In genomic region chr2:143205106-143205764, GRCh38 we compare ENCODE assay signal across 8 cellular contexts.
DNase-seq lines count a peak whose midpoint lies in the region; ATAC-seq, FAIRE-seq and TF ChIP-seq lines count a peak whose summit lies in the region.

No MANE protein-coding gene starts in this region.

- DNase-seq in ACHN (peak; percentile 27), HTR-8/SVneo (ENCODE audit: insufficient read length, low spot score) (peak; percentile 3), amniotic stem cell (lab: John Stamatoyannopoulos, UW) (peak; percentile 16), naive B cell (peak; percentile 24)

- no peak for TF ChIP-seq POLR2A in gastroesophageal sphincter (IDR thresholded peaks at IDR 0.05)

- TF ChIP-seq CTCF in GM12873 (IDR thresholded peaks at IDR 0.05; ENCODE audit: insufficient read depth, low read depth, low read length, missing control alignments) (peak; percentile 41), gastroesophageal sphincter (IDR thresholded peaks at IDR 0.05) (peak in 1 of 4 experiments; percentile 18)

- H3K27ac Mint-ChIP-seq in naive B cell = peak overlapping the region in 5 of 6 donors; percentile 10 to 70 (median 40)

- H3K4me1 Mint-ChIP-seq in naive B cell = peaks cover 26 to 37% (median 29%) of the 10 kb centered on the region in 3 donors

- 82% methylated on average over 1 of the region's 1 CpG; no CpG with 5 or more reads in 1 of the 2 donors for WGBS in gastroesophageal sphincter (ENCODE audit: low coverage in 1 of 2), 2 donors

- ATAC-seq in naive B cell (ENCODE audit: low read depth in 2 of 2) = peak; percentile 48 to 63
- ATAC-seq in HG03439 (IDR thresholded peaks at IDR 0.05; ENCODE audit: unreplicated experiment) = no peak
- no peak for ATAC-seq in GM19397 (IDR thresholded peaks at IDR 0.05; ENCODE audit: unreplicated experiment)
- ATAC-seq in gastroesophageal sphincter = no peak

- H3K9me3 Mint-ChIP-seq in naive B cell = no peaks in the 10 kb centered on the region

- H3K36me3 ChIP-seq in gastroesophageal sphincter = no peaks in the 10 kb centered on the region

- no peak for FAIRE-seq in HTR-8/SVneo (lab: Jason Lieb, UNC)

- H3K27me3 Mint-ChIP-seq in naive B cell = no peaks in the 10 kb centered on the region

- TF ChIP-seq EP300 in gastroesophageal sphincter (IDR thresholded peaks at IDR 0.05) = no peak

- no peaks in the 10 kb centered on the region for H3K4me1 ChIP-seq in gastroesophageal sphincter

- in situ Hi-C loops in ACHN (cut with HindIII; ENCODE audit: low pct_ligation_motif_present, low pct_unique_long_range_greater_than_20kb, low sequenced_read_pairs) = no loop called here

- H3K9me3 ChIP-seq in gastroesophageal sphincter = peaks cover 0 to 5% (median 0%) of the 10 kb centered on the region in 3 donors

- H3K4me3 Mint-ChIP-seq in naive B cell = peak overlapping the region in 1 of 8 donors; percentile 45

- H3K27me3 ChIP-seq in gastroesophageal sphincter = no peaks in the 10 kb centered on the region

- no peak overlapping the region for H3K4me3 ChIP-seq in gastroesophageal sphincter

- peaks cover 43 to 56% of the 10 kb centered on the region in 2 donors for H3K36me3 Mint-ChIP-seq in naive B cell

- H3K27ac ChIP-seq in gastroesophageal sphincter = no peak overlapping the region

Comparison
In these comparisons a context has a peak if more than half of its experiments do, and no peak if none do; other contexts are left out.
1. ATAC-seq: peak in naive B cell (2 of 2); none in HG03439 (single experiment), GM19397 (single experiment) and gastroesophageal sphincter (single experiment).
2. Peak in every context shown above with its lines, with median percentiles within 50 percentile points of each other: DNase-seq.